24 cellular contexts compared by ENCODE assay signal in the genomic region with DNA sequence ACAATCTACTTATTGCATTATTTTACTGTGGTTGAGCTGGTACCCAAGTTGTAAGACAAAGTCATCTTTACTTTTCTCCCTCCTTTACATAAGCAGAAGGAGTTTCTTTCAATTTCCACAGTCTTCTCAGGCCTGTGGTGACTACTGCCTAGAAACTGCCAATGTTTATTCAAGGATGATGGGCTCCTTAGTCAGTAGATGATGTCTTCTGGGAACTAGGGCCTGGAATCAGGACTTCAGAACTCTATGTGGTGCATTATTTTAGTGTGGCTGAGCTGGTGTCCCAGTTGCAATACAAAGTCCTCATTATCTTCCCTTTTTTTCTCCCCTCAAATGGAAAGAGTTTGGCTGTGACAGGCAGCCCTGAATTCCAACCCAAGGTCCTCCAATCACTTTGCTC.
DNase-seq lines count a peak whose midpoint lies in the region; ATAC-seq, FAIRE-seq and TF ChIP-seq lines count a peak whose summit lies in the region.
"Had no signal": no experiment of that assay in that cellular context is flagged by ENCODE, and none has a peak within 500 bp of the region (broad histone marks: within the 10 kb centered on the region; RNA-seq: fewer than 3 reads in every experiment).

No MANE protein-coding gene starts in this region.

- no peak for FAIRE-seq in RCC 7860 (lab: Jason Lieb, UNC)
- FAIRE-seq: GM12891, GM19239, HTR-8/SVneo had no signal

- H3K4me1 Mint-ChIP-seq in endodermal cell = no peaks in the 10 kb centered on the region
- H3K4me1 Mint-ChIP-seq: CD4-positive, CD25-positive, alpha-beta regulatory T cell; GM23338 had no signal

- H3K27me3 Mint-ChIP-seq in endodermal cell (ENCODE audit: insufficient read depth) = no peaks in the 10 kb centered on the region
- H3K27me3 Mint-ChIP-seq: CD4-positive, CD25-positive, alpha-beta regulatory T cell had no signal

- no peaks in the 10 kb centered on the region for H3K36me3 Mint-ChIP-seq in endodermal cell (ENCODE audit: low read depth)
- H3K36me3 Mint-ChIP-seq: CD4-positive, CD25-positive, alpha-beta regulatory T cell had no signal

- no peaks in the 10 kb centered on the region for H3K4me1 ChIP-seq in endodermal cell (ENCODE audit: control insufficient read depth, insufficient read depth, low read length)
- no peaks in the 10 kb centered on the region for H3K4me1 ChIP-seq in right cardiac atrium (ENCODE audit: control insufficient read depth, insufficient read depth, low read length)
- H3K4me1 ChIP-seq: BE2C, Caco-2 had no signal

- H3K9me3 ChIP-seq in endodermal cell (ENCODE audit: control insufficient read depth, low read length) (no peaks in the 10 kb centered on the region), right cardiac atrium (ENCODE audit: control insufficient read depth, low read length) (no peaks in the 10 kb centered on the region)
- H3K9me3 ChIP-seq: BE2C, Caco-2 had no signal

- no peak overlapping the region for H3K27ac Mint-ChIP-seq in endodermal cell
- H3K27ac Mint-ChIP-seq: CD4-positive, CD25-positive, alpha-beta regulatory T cell; GM23338 had no signal

- ATAC-seq in HG03097 (IDR thresholded peaks at IDR 0.05; ENCODE audit: low FRiP score, unreplicated experiment) (no peak), HG03135 (IDR thresholded peaks at IDR 0.05; ENCODE audit: unreplicated experiment) (no peak), right cardiac atrium (no peak)
- ATAC-seq: GM23338 had no signal

- peak; percentile 5 for DNase-seq in A172 (ENCODE audit: low spot score)
- DNase-seq in HS-27A (ENCODE audit: low read depth) = peak; percentile 19
- DNase-seq in RCC 7860 (ENCODE audit: low spot score) = peak; percentile 29
- peak; percentile 19 for DNase-seq in endodermal cell
- DNase-seq in activated effector memory CD4-positive, alpha-beta T cell treated with anti-CD3 and anti-CD28 coated beads, Interleukin-2, amount 50 U/mL, for 16 hours = no peak
- DNase-seq in right cardiac atrium = no peak
- DNase-seq: BE2C; Caco-2; CD4-positive, CD25-positive, alpha-beta regulatory T cell; IMR-90; MM.1S; NCI-H1105; NCI-H2081 treated with DMSO at 0.1 percent for 48 hours; NCI-H510A treated with DMSO at 0.1 percent for 48 hours; NCI-H774; SIG-M5 had no signal

- no peak overlapping the region for H3K27ac ChIP-seq in endodermal cell (ENCODE audit: low read depth, low read length)
- no peak overlapping the region for H3K27ac ChIP-seq in right cardiac atrium (ENCODE audit: low read length)
- H3K27ac ChIP-seq: 22Rv1, RWPE1 had no signal

- H3K4me3 Mint-ChIP-seq in endodermal cell = no peak overlapping the region
- H3K4me3 Mint-ChIP-seq: CD4-positive, CD25-positive, alpha-beta regulatory T cell; GM23338 had no signal

- H3K9ac ChIP-seq in endodermal cell (ENCODE audit: extremely low read depth, low read length, poor library complexity, severe bottlenecking) = no peak overlapping the region

- TF ChIP-seq CTCF in endodermal cell (conservative IDR thresholded peaks at IDR 0.05) = no peak

- intact Hi-C loops in right cardiac atrium (cut with DNase I) = no loop called here

- H3K9me3 Mint-ChIP-seq in endodermal cell = peaks cover 1% of the 10 kb centered on the region

- H3K4me3 ChIP-seq in endodermal cell (ENCODE audit: low read length) (no peak overlapping the region), right cardiac atrium (ENCODE audit: low read length) (no peak overlapping the region)
- H3K4me3 ChIP-seq: GM23338 had no signal

- no peaks in the 10 kb centered on the region for H3K36me3 ChIP-seq in endodermal cell (ENCODE audit: control insufficient read depth, insufficient read depth, low read length)
- H3K36me3 ChIP-seq: BE2C had no signal

- no peaks in the 10 kb centered on the region for H3K27me3 ChIP-seq in endodermal cell (ENCODE audit: control insufficient read depth, insufficient read depth, low read length, poor library complexity, severe bottlenecking)
- H3K27me3 ChIP-seq in right cardiac atrium (ENCODE audit: control insufficient read depth, insufficient read depth) = no peaks in the 10 kb centered on the region
- H3K27me3 ChIP-seq: BE2C had no signal

Comparison
In these comparisons a context has a peak if more than half of its experiments do, and no peak if none do; other contexts are left out.
1. DNase-seq: peak in A172 (single experiment), HS-27A (single experiment), RCC 7860 (single experiment) and endodermal cell (single experiment); none in activated effector memory CD4-positive, alpha-beta T cell treated with anti-CD3 and anti-CD28 coated beads, Interleukin-2, amount 50 U/mL, for 16 hours (single experiment) and right cardiac atrium (0 of 3).